In genomic region chr17:46193246-46193625, GRCh38 we compare ENCODE assay signal across 1 cellular context.
TF ChIP-seq lines count a peak whose summit lies in the region.

TSS of gene KANSL1 (minus strand) at chr17:46193429. CDS start at chr17:46172143, 21,286 bp downstream.

TF ChIP-seq in GM23338, 12 proteins besides CTCF, POLR2A, EP300 and RAD21 (continued from another document):
- TF ChIP-seq REST (IDR thresholded peaks at IDR 0.05; ENCODE audit: unreplicated experiment) (no peak), ZNF114 (CRISPR knock-in tag; IDR thresholded peaks at IDR 0.05) (no peak), STAT1 (IDR thresholded peaks at IDR 0.05; ENCODE audit: unreplicated experiment) (no peak), ETS1 (IDR thresholded peaks at IDR 0.05) (no peak), CREB1 (CRISPR knock-in tag; IDR thresholded peaks at IDR 0.05; ENCODE audit: low read depth) (no peak), JUNB (IDR thresholded peaks at IDR 0.05; ENCODE audit: unreplicated experiment) (no peak), EZH2phosphoT487 (IDR thresholded peaks at IDR 0.05; ENCODE audit: unreplicated experiment) (no peak), POLR2AphosphoS5 (IDR thresholded peaks at IDR 0.05; ENCODE audit: low read depth) (no peak; the same call in 1 of the 2 replicates), EZH2 (IDR thresholded peaks at IDR 0.05; ENCODE audit: low read depth, unreplicated experiment) (no peak)
